ENCODE assay signal across 16 cellular contexts in genomic region chr1:224781800-224782199, GRCh38.
DNase-seq lines count a peak whose midpoint lies in the region; ATAC-seq and TF ChIP-seq lines count a peak whose summit lies in the region.
"Had no signal": no experiment of that assay in that cellular context is flagged by ENCODE, and none has a peak within 500 bp of the region (broad histone marks: within the 10 kb centered on the region; RNA-seq: fewer than 3 reads in every experiment).

No MANE protein-coding gene starts in this region.

- WGBS in right lobe of liver (ENCODE audit: insufficient coverage, low coverage, low lambda C conversion rate, missing lambda C conversion rate) = 5% methylated on average over 2 of the region's 2 CpGs

- ATAC-seq in GM19351 (IDR thresholded peaks at IDR 0.05; ENCODE audit: unreplicated experiment) = peak; percentile 63
- peak; percentile 59 for ATAC-seq in HG02623 (IDR thresholded peaks at IDR 0.05; ENCODE audit: unreplicated experiment)
- peak; percentile 57 for ATAC-seq in HG03432 (IDR thresholded peaks at IDR 0.05; ENCODE audit: unreplicated experiment)
- peak; percentile 85 to 94 (median 92) for ATAC-seq in right lobe of liver
- ATAC-seq in T-cell (replicated peaks in 1 of 4) = no peak
- ATAC-seq in WTC11 = no peak
- no peak for ATAC-seq in left cardiac atrium
- ATAC-seq: pancreas had no signal

- peaks cover 0 to 10% (median 0%) of the 10 kb centered on the region in 4 donors for H3K4me1 ChIP-seq in right lobe of liver
- H3K4me1 ChIP-seq: pancreas had no signal

- no peak for DNase-seq in right lobe of liver
- no peak for DNase-seq in T-cell
- DNase-seq in WTC11 (ENCODE audit: low spot score) = no peak
- no peak for DNase-seq in left cardiac atrium
- DNase-seq in T-helper 2 cell = no peak
- DNase-seq: activated CD4-positive, alpha-beta T cell treated with anti-CD3 and anti-CD28 coated beads for 1 hour; EL; GM23248; NCI-H446 treated with DMSO at 0.1 percent for 48 hours; pancreas; spleen had no signal

- H3K9me3 Mint-ChIP-seq in T-cell (no peaks in the 10 kb centered on the region), WTC11 (peaks cover 4% of the 10 kb centered on the region)

- no peak overlapping the region for H3K4me3 Mint-ChIP-seq in T-cell
- no peak overlapping the region for H3K4me3 Mint-ChIP-seq in WTC11
- H3K4me3 Mint-ChIP-seq: activated naive CD8-positive, alpha-beta T cell had no signal

- H3K27me3 Mint-ChIP-seq in T-cell = peaks cover 0 to 4% of the 10 kb centered on the region in 2 donors
- H3K27me3 Mint-ChIP-seq in WTC11 (ENCODE audit: low read depth) = peaks cover 46% of the 10 kb centered on the region
- H3K27me3 Mint-ChIP-seq: activated naive CD8-positive, alpha-beta T cell had no signal

- peak overlapping the region in 2 of 3 donors; percentile 20 to 49 for H3K27ac ChIP-seq in right lobe of liver
- H3K27ac ChIP-seq: C4-2B, GM23248, pancreas, spleen had no signal

- no peaks in the 10 kb centered on the region for H3K36me3 Mint-ChIP-seq in T-cell
- H3K36me3 Mint-ChIP-seq in WTC11 = no peaks in the 10 kb centered on the region; the same call in 1 of the 2 replicates
- H3K36me3 Mint-ChIP-seq: activated naive CD8-positive, alpha-beta T cell had no signal

- TF ChIP-seq POLR2A in right lobe of liver (IDR thresholded peaks at IDR 0.05) = no peak

- H3K4me1 Mint-ChIP-seq in T-cell (peaks cover 9 to 19% (median 16%) of the 10 kb centered on the region in 3 donors), WTC11 (peaks cover 53% of the 10 kb centered on the region)

- no peak overlapping the region for H3K4me3 ChIP-seq in right lobe of liver
- H3K4me3 ChIP-seq: GM23248, pancreas, spleen had no signal

- no peaks in the 10 kb centered on the region for H3K36me3 ChIP-seq in right lobe of liver
- H3K36me3 ChIP-seq: pancreas, spleen had no signal

- intact Hi-C loops in right lobe of liver (cut with DNase I) = no loop called here
- intact Hi-C loops in left cardiac atrium (cut with DNase I) = no loop called here

- no peaks in the 10 kb centered on the region for H3K9me3 ChIP-seq in right lobe of liver
- H3K9me3 ChIP-seq: pancreas, spleen had no signal

- no peaks in the 10 kb centered on the region for H3K27me3 ChIP-seq in right lobe of liver
- H3K27me3 ChIP-seq: pancreas, spleen had no signal

- CTCF ChIA-PET in T-cell (lab: Charles Lee) (interaction anchor here in 1 of 2 donors (0.6 kb wide), 1 partner anchor 249 kb away, joined by 4 read pairs; no protein-coding TSS in a partner anchor), WTC11 (lab: Charles Lee) (no interaction called here)

- POLR2A ChIA-PET in T-cell (lab: Charles Lee) (no interaction called here), WTC11 (lab: Charles Lee) (no interaction called here)

- TF ChIP-seq CTCF in right lobe of liver (IDR thresholded peaks at IDR 0.05) (no peak), WTC11 (IDR thresholded peaks at IDR 0.05) (no peak)

- H3K27ac Mint-ChIP-seq in T-cell (no peak overlapping the region), WTC11 (no peak overlapping the region)
- H3K27ac Mint-ChIP-seq: activated naive CD8-positive, alpha-beta T cell had no signal

TF ChIP-seq in WTC11, 78 proteins besides CTCF, POLR2A, EP300 and RAD21:
- TF ChIP-seq TEAD4 (CRISPR knock-in tag; IDR thresholded peaks at IDR 0.05) (no peak), CBFB (CRISPR knock-in tag; IDR thresholded peaks at IDR 0.05; ENCODE audit: low read depth) (no peak), JUN (CRISPR knock-in tag; IDR thresholded peaks at IDR 0.05) (no peak), AR (CRISPR knock-in tag; IDR thresholded peaks at IDR 0.05) (no peak), ARID4B (CRISPR knock-in tag; IDR thresholded peaks at IDR 0.05; ENCODE audit: borderline replicate concordance) (no peak), ZNF423 (CRISPR knock-in tag; IDR thresholded peaks at IDR 0.05) (no peak), SP1 (CRISPR knock-in tag; conservative IDR thresholded peaks at IDR 0.05) (no peak), IRF1 (CRISPR knock-in tag; IDR thresholded peaks at IDR 0.05) (no peak)

Comparison
In these comparisons a context has a peak if more than half of its experiments do, and no peak if none do; other contexts are left out.
1. ATAC-seq: peak in GM19351 (single experiment), HG02623 (single experiment), HG03432 (single experiment) and right lobe of liver (4 of 4); none in T-cell (0 of 4), WTC11 (single experiment) and left cardiac atrium (0 of 2).